In genomic region chr21:38774586-38775285, GRCh38 we compare ENCODE assay signal across 12 cellular contexts.
"Had no signal": no experiment of that assay in that cellular context is flagged by ENCODE, and none has a peak within 500 bp of the region (broad histone marks: within the 10 kb centered on the region; RNA-seq: fewer than 3 reads in every experiment).

No MANE protein-coding gene starts in this region.

- H3K4me3 ChIP-seq: cardiac muscle cell, mucosa of descending colon, right atrium auricular region, upper lobe of right lung had no signal

- ATAC-seq: activated CD8-positive, alpha-beta T cell treated with anti-CD3 and anti-CD28 coated beads, Interleukin-2, amount 10 ng/mL, durations not matched to agents 7 days and 5 days; activated T-cell treated with anti-CD3 and anti-CD28 coated beads, Interleukin-2, amount 50 U/mL, for 4 hours; effector memory CD8-positive, alpha-beta T cell; mucosa of descending colon; upper lobe of right lung had no signal

- H3K9me3 ChIP-seq: mucosa of descending colon, upper lobe of right lung had no signal

- H3K36me3 ChIP-seq: cardiac muscle cell, right atrium auricular region, upper lobe of right lung had no signal

- DNase-seq: activated CD4-positive, alpha-beta T cell treated with anti-CD3 and anti-CD28 coated beads, Interleukin-2, amount 10 ng/mL, durations not matched to agents 7 days and 5 days; activated CD8-positive, alpha-beta T cell treated with anti-CD3 and anti-CD28 coated beads, Interleukin-2, amount 10 ng/mL, durations not matched to agents 7 days and 5 days; activated naive CD4-positive, alpha-beta T cell treated with anti-CD3 and anti-CD28 coated beads, Interleukin-2, amount 50 U/mL, for 16 hours; activated T-cell treated with anti-CD3 and anti-CD28 coated beads, Interleukin-2, amount 50 U/mL, for 4 hours; effector memory CD8-positive, alpha-beta T cell; mucosa of descending colon; naive B cell; stimulated activated CD4-positive, alpha-beta T cell treated with anti-CD3 and anti-CD28 coated beads, Interleukin-15, amount 100 ng/mL, for 24 hours; stimulated activated CD4-positive, alpha-beta T cell treated with anti-CD3 and anti-CD28 coated beads, Interleukin-2, amount 100 ng/mL, for 48 hours; upper lobe of right lung had no signal

- H3K27me3 ChIP-seq: cardiac muscle cell, right atrium auricular region, upper lobe of right lung had no signal

- H3K27ac ChIP-seq: cardiac muscle cell had no signal
